ENCODE assay signal across 15 cellular contexts in the genomic region with DNA sequence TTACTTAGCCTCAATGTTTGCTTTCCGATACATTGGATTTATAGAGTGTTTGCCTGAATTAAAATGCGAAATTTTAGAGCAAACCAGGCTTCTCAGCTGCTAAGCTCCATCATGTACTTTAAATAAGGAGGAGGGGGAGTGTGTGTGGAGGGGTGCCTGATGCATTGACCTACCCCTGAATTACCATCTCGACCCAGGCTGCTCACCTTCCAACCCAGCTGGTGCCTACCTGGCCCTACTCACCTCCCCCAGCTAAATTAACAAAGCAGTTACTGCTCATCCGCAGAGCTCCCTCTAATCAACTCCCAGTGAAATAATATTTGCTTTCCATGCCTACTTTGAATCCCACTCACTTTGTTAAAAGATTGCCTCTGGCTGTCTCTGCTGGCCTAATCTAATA.
"Had no signal": no experiment of that assay in that cellular context is flagged by ENCODE, and none has a peak within 500 bp of the region (broad histone marks: within the 10 kb centered on the region; RNA-seq: fewer than 3 reads in every experiment).

No MANE protein-coding gene starts in this region.

- ATAC-seq: activated CD8-positive, alpha-beta T cell treated with anti-CD3 and anti-CD28 coated beads for 36 hours had no signal

- DNase-seq: activated B cell treated with CpG ODN at 0.5 μM for 24 hours; activated CD4-positive, alpha-beta T cell treated with anti-CD3 and anti-CD28 coated beads, Interleukin-2, amount 10 ng/mL, durations not matched to agents 24 days and 14 days; activated CD8-positive, alpha-beta T cell treated with anti-CD3 and anti-CD28 coated beads for 36 hours; activated naive CD4-positive, alpha-beta T cell treated with Interleukin-2 at 50 U/mL for 16 hours; activated T-cell treated with anti-CD3 and anti-CD28 coated beads, Interleukin-2, amount 50 U/mL, for 1 hour; erythroblast; left ventricle myocardium inferior; occipital lobe; stimulated activated CD4-positive, alpha-beta T cell treated with anti-CD3 and anti-CD28 coated beads, Interleukin-12 subunit alpha, Interleukin-12 subunit beta, amount 100 ng/mL, for 4 hours; stimulated activated CD4-positive, alpha-beta T cell treated with anti-CD3 and anti-CD28 coated beads, Interleukin-1b, Interleukin-23, amount 100 ng/mL, for 48 hours; stimulated activated CD8-positive, alpha-beta memory T cell treated with anti-CD3 and anti-CD28 coated beads, Interleukin-4, amount 100 ng/mL, for 48 hours; stimulated activated naive CD4-positive, alpha-beta T cell; T-helper 9 cell; thyroid gland had no signal

- H3K4me1 ChIP-seq: left ventricle myocardium inferior, thyroid gland had no signal

- H3K4me3 ChIP-seq: coronary artery, left ventricle myocardium inferior, thyroid gland had no signal

- H3K36me3 ChIP-seq: left ventricle myocardium inferior, thyroid gland had no signal

- H3K27me3 ChIP-seq: thyroid gland had no signal

- H3K9me3 ChIP-seq: left ventricle myocardium inferior, thyroid gland had no signal

- H3K27ac ChIP-seq: coronary artery, left ventricle myocardium inferior, thyroid gland had no signal
